ENCODE assay signal across 2 cellular contexts in genomic region chr11:57169732-57170313, GRCh38. TPM values are rescaled to one million over a fixed set of nuclear protein-coding genes. Genes with fewer than 3 reads are reported as not detected.
"Had no signal": no experiment of that assay in that cellular context is flagged by ENCODE, and none has a peak within 500 bp of the region (broad histone marks: within the 10 kb centered on the region; RNA-seq: fewer than 3 reads in every experiment).

No MANE protein-coding gene starts in this region.

RNA-seq across cellular contexts. Expression of gene LRRC55, which starts 11.9 kb away (rescaled TPM):
- total RNA-seq: G401, GM12878 had no signal
